In the genomic region with DNA sequence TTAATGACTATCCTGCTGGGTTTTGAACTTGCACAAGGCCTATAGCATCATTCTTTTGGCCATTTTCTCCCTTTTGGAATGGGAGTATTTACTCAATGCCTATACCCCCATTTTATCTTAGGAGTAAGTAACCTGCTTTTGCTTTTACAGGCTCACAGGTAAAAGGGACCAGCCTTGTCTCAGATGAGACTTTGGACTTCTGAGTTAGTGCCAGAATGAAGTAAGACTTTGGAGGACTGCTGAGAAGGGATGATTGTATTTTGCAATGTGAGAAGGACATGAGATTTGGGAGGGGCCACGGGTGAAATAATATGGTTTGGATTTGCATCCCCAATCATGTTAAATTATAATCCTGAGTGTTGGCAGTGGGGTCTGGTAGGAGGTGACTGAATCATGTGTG, we compare ENCODE assay signal across 15 cellular contexts.
DNase-seq lines count a peak whose midpoint lies in the region; ATAC-seq and TF ChIP-seq lines count a peak whose summit lies in the region.
"Had no signal": no experiment of that assay in that cellular context is flagged by ENCODE, and none has a peak within 500 bp of the region (broad histone marks: within the 10 kb centered on the region; RNA-seq: fewer than 3 reads in every experiment).

No MANE protein-coding gene starts in this region.

- H3K36me3 Mint-ChIP-seq in MCF 10A (ENCODE audit: insufficient read depth, unreplicated experiment) (peaks cover 28% of the 10 kb centered on the region), WTC11 (peaks cover 12% of the 10 kb centered on the region)

- no peak for TF ChIP-seq POLR2A in breast epithelium (IDR thresholded peaks at IDR 0.05)

- H3K9me3 ChIP-seq in breast epithelium, result no peaks in the 10 kb centered on the region
- H3K9me3 ChIP-seq in mucosa of descending colon, result no peaks in the 10 kb centered on the region
- H3K9me3 ChIP-seq: BLaER1 treated with 17β-estradiol and CSF1 and Interleukin-3, amounts not matched to agents 10 nM and 100 nM had no signal

- H3K27me3 ChIP-seq in breast epithelium, result no peaks in the 10 kb centered on the region
- H3K27me3 ChIP-seq: BLaER1 treated with 17β-estradiol and CSF1 and Interleukin-3, amounts not matched to agents 10 nM and 100 nM had no signal

- POLR2A ChIA-PET in MCF 10A (lab: Yijun Ruan, JAX), result no interaction called here
- POLR2A ChIA-PET in WTC11 (lab: Charles Lee), result no interaction called here

- intact Hi-C loops in breast epithelium (cut with DNase I; ENCODE audit: low total_unique reads), result no loop called here
- intact Hi-C loops in MCF 10A (cut with micrococcal nuclease), result no loop called here
- intact Hi-C loops in mucosa of descending colon (cut with DNase I, micrococcal nuclease), result no loop called here

- H3K36me3 ChIP-seq in breast epithelium (no peaks in the 10 kb centered on the region), mucosa of descending colon (ENCODE audit: low read depth) (no peaks in the 10 kb centered on the region)

- H3K27me3 Mint-ChIP-seq in MCF 10A (ENCODE audit: insufficient read depth, unreplicated experiment), result no peaks in the 10 kb centered on the region
- no peaks in the 10 kb centered on the region for H3K27me3 Mint-ChIP-seq in WTC11 (ENCODE audit: low read depth)
- H3K27me3 Mint-ChIP-seq: B cell, IgD-negative memory B cell had no signal

- CTCF ChIA-PET in MCF 10A (lab: Yijun Ruan, JAX), result no interaction called here
- CTCF ChIA-PET in WTC11 (lab: Charles Lee), result no interaction called here

- H3K27ac ChIP-seq in breast epithelium, result peak overlapping the region; percentile 33 to 55
- H3K27ac ChIP-seq: BLaER1 treated with 17β-estradiol and CSF1 and Interleukin-3, amounts not matched to agents 10 nM and 100 nM had no signal

- ATAC-seq in mucosa of descending colon (peak; percentile 72), WTC11 (no peak), HG02763 (IDR thresholded peaks at IDR 0.05; ENCODE audit: unreplicated experiment) (no peak)
- ATAC-seq: CD8-positive, alpha-beta T cell had no signal

- H3K4me3 ChIP-seq in breast epithelium (no peak overlapping the region), mucosa of descending colon (no peak overlapping the region)
- H3K4me3 ChIP-seq: BLaER1 treated with 17β-estradiol and CSF1 and Interleukin-3, amounts not matched to agents 10 nM and 100 nM had no signal

- no peak overlapping the region for H3K27ac Mint-ChIP-seq in MCF 10A (ENCODE audit: low read depth, unreplicated experiment)
- no peak overlapping the region for H3K27ac Mint-ChIP-seq in WTC11
- H3K27ac Mint-ChIP-seq: CD8-positive, alpha-beta T cell; IgD-negative memory B cell had no signal

- H3K4me1 ChIP-seq in breast epithelium, result no peaks in the 10 kb centered on the region
- no peaks in the 10 kb centered on the region for H3K4me1 ChIP-seq in mucosa of descending colon (ENCODE audit: low read depth)
- H3K4me1 ChIP-seq: BLaER1 treated with 17β-estradiol and CSF1 and Interleukin-3, amounts not matched to agents 10 nM and 100 nM had no signal

- DNase-seq in breast epithelium (ENCODE audit: low spot score in 2 of 2) (no peak), MCF 10A (ENCODE audit: unreplicated experiment) (no peak), fibroblast of gingiva (ENCODE audit: low read depth) (peak; percentile 13), mucosa of descending colon (peak in 1 of 3 donors; percentile 10), NOMO-1 treated with DMSO at 0.1 percent for 48 hours (lab: John Stamatoyannopoulos, UW; ENCODE audit: unreplicated experiment) (no peak), WTC11 (ENCODE audit: low spot score) (no peak)
- DNase-seq: Calu3; CD8-positive, alpha-beta T cell; DMS79 treated with DMSO at 0.1 percent for 48 hours; GF-D8; H9 had no signal

- no TSS peak for BruUV-seq in MCF 10A (replicated peaks; lab: Mats Ljungman, UMichigan)

- no peaks in the 10 kb centered on the region for H3K4me1 Mint-ChIP-seq in MCF 10A (ENCODE audit: insufficient read depth, unreplicated experiment)
- H3K4me1 Mint-ChIP-seq in WTC11, result no peaks in the 10 kb centered on the region
- H3K4me1 Mint-ChIP-seq: B cell, H9 had no signal

- H3K4me3 Mint-ChIP-seq in MCF 10A (ENCODE audit: unreplicated experiment) (no peak overlapping the region), WTC11 (no peak overlapping the region)
- H3K4me3 Mint-ChIP-seq: B cell; CD8-positive, alpha-beta T cell; H9; IgD-negative memory B cell had no signal

- TF ChIP-seq CTCF in breast epithelium (IDR thresholded peaks at IDR 0.05) (no peak), MCF 10A (IDR thresholded peaks at IDR 0.05; ENCODE audit: unreplicated experiment) (no peak), mucosa of descending colon (IDR thresholded peaks at IDR 0.05) (no peak), WTC11 (IDR thresholded peaks at IDR 0.05) (no peak)

- H3K9me3 Mint-ChIP-seq in MCF 10A (ENCODE audit: unreplicated experiment), result no peaks in the 10 kb centered on the region
- H3K9me3 Mint-ChIP-seq in WTC11, result peaks cover 3% of the 10 kb centered on the region; the same call in 1 of the 2 replicates
- H3K9me3 Mint-ChIP-seq: CD8-positive, alpha-beta T cell; IgD-negative memory B cell had no signal

TF ChIP-seq in WTC11, 78 proteins besides CTCF, POLR2A, EP300 and RAD21 (continues in another document):
- TF ChIP-seq SP1 (CRISPR knock-in tag; conservative IDR thresholded peaks at IDR 0.05) (no peak), PREB (CRISPR knock-in tag; IDR thresholded peaks at IDR 0.05; ENCODE audit: borderline replicate concordance) (no peak), ZNF317 (CRISPR knock-in tag; IDR thresholded peaks at IDR 0.05; ENCODE audit: borderline replicate concordance, low read depth) (no peak), E2F5 (CRISPR knock-in tag; IDR thresholded peaks at IDR 0.05) (no peak), ELF4 (CRISPR knock-in tag; IDR thresholded peaks at IDR 0.05; ENCODE audit: low read depth) (no peak), ZNF232 (CRISPR knock-in tag; IDR thresholded peaks at IDR 0.05) (no peak), ATF1 (CRISPR knock-in tag; IDR thresholded peaks at IDR 0.05) (no peak), ZMAT4 (CRISPR knock-in tag; IDR thresholded peaks at IDR 0.05) (no peak)
- TF ChIP-seq, protein P1, sequence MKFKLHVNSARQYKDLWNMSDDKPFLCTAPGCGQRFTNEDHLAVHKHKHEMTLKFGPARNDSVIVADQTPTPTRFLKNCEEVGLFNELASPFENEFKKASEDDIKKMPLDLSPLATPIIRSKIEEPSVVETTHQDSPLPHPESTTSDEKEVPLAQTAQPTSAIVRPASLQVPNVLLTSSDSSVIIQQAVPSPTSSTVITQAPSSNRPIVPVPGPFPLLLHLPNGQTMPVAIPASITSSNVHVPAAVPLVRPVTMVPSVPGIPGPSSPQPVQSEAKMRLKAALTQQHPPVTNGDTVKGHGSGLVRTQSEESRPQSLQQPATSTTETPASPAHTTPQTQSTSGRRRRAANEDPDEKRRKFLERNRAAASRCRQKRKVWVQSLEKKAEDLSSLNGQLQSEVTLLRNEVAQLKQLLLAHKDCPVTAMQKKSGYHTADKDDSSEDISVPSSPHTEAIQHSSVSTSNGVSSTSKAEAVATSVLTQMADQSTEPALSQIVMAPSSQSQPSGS (CRISPR knock-in tag; IDR thresholded peaks at IDR 0.05; ENCODE audit: borderline replicate concordance, low read depth), result no peak
- TF ChIP-seq, protein P2, sequence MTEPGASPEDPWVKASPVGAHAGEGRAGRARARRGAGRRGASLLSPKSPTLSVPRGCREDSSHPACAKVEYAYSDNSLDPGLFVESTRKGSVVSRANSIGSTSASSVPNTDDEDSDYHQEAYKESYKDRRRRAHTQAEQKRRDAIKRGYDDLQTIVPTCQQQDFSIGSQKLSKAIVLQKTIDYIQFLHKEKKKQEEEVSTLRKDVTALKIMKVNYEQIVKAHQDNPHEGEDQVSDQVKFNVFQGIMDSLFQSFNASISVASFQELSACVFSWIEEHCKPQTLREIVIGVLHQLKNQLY (CRISPR knock-in tag; IDR thresholded peaks at IDR 0.05), result no peak
